ENCODE assay signal across 15 cellular contexts in the genomic region with DNA sequence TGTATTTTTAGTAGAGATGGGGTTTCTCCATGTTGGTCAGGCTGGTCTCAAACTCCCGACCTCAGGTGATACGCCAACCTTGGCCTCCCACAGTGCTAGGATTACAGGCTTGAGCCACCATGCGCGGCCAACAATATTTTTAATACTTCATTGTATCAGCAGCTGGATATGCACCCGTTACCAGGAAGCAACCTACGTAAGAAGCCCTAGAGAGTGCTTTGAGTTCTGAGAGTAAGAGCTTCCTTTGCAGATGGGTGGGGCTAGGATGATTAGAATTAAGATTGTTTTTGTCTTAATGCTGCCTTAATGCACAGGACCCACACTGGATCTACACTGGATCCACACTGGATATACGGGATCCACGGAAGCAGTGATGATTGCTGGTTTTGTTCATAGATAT.
"Had no signal": no experiment of that assay in that cellular context is flagged by ENCODE, and none has a peak within 500 bp of the region (broad histone marks: within the 10 kb centered on the region; RNA-seq: fewer than 3 reads in every experiment).

No MANE protein-coding gene starts in this region.

- H3K27ac ChIP-seq: lower lobe of right lung, tibial artery, vagina had no signal

- H3K36me3 ChIP-seq: lower lobe of right lung, tibial artery, vagina had no signal

- H3K4me3 Mint-ChIP-seq: mesothelial cell of epicardium had no signal

- H3K9ac ChIP-seq: SK-N-SH had no signal

- H3K27me3 ChIP-seq: body of pancreas, tibial artery, vagina had no signal

- H3K4me1 ChIP-seq: tibial artery, vagina had no signal

- H3K27ac Mint-ChIP-seq: mesothelial cell of epicardium, progenitor cell of endocrine pancreas had no signal

- H3K4me2 ChIP-seq: SK-N-SH, smooth muscle cell had no signal

- H3K9me2 ChIP-seq: SK-N-SH had no signal

- DNase-seq: activated CD4-positive, CD25-positive, alpha-beta regulatory T cell treated with anti-CD3 and anti-CD28 coated beads, Interleukin-2, amount 50 U/mL, for 72 hours; activated gamma-delta T cell treated with Interleukin-2 at 50 U/mL for 16 hours; activated T-cell treated with anti-CD3 and anti-CD28 coated beads, Interleukin-2, amount 50 U/mL, for 1 hour; amniotic stem cell; body of pancreas; hypothalamus; lower lobe of right lung; occipital lobe; right cardiac atrium; SK-N-SH; tibial artery had no signal

- H3K4me3 ChIP-seq: body of pancreas, lower lobe of right lung, smooth muscle cell, tibial artery, vagina had no signal

- H3K9me3 ChIP-seq: body of pancreas, lower lobe of right lung, SK-N-SH, tibial artery, vagina had no signal

- ATAC-seq: body of pancreas, right cardiac atrium had no signal

- H3K36me3 Mint-ChIP-seq: mesothelial cell of epicardium had no signal
